Comparison of ENCODE assay signal across 7 cellular contexts in the genomic region with DNA sequence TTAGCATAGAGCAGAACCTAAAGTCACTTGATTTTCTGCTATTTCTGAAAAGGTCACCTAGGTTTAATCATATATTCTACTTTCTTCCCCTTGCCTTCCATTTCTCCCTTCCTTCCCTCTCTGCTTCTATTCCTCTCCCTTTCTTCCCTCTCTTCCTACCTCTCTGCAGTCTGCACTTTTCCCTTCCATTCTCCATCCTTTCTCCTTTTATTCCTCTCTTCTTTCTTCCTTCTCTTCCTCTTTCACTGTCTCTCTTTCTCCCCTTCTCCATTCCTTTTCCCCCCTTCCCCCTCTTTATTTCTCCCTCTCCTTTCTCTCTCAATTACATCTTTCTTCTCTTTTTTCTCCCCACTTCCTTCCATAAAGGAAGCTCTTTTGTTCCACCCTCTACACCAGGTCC.
"Had no signal": no experiment of that assay in that cellular context is flagged by ENCODE, and none has a peak within 500 bp of the region (broad histone marks: within the 10 kb centered on the region; RNA-seq: fewer than 3 reads in every experiment).

No MANE protein-coding gene starts in this region.

- H3K27ac ChIP-seq: HL-60, KMS-11 had no signal

- ATAC-seq: K562 had no signal

- H3K4me3 ChIP-seq: K562 had no signal

- FAIRE-seq: HTR-8/SVneo, K562 had no signal

- H3K9ac ChIP-seq: KMS-11 had no signal

- DNase-seq: IMR-90, KBM-7, KG1 had no signal

- H3K4me2 ChIP-seq: KMS-11 had no signal
